In genomic region chr4:70903282-70903603, GRCh38 we compare ENCODE assay signal across 1 cellular context.
TF ChIP-seq lines count a peak whose summit lies in the region.

No MANE protein-coding gene starts in this region.

TF ChIP-seq in K562, 482 proteins besides CTCF, POLR2A, EP300 and RAD21 (continued from another document and continues in another):
- TF ChIP-seq RREB1 (CRISPR knock-in tag; IDR thresholded peaks at IDR 0.05), result peak; percentile 42; the same call in 1 of the 2 replicates
- TF ChIP-seq ZNF583 (CRISPR knock-in tag; IDR thresholded peaks at IDR 0.05), result peak; percentile 85
- peak in 1 of 2 experiments; percentile 96; a peak in 2 of 3 replicates for TF ChIP-seq CBX3 (IDR thresholded peaks at IDR 0.05; ENCODE audit: borderline replicate concordance in 1 of 2, low read length in 2 of 2)
- TF ChIP-seq ZNF609 (CRISPR knock-in tag; IDR thresholded peaks at IDR 0.05; ENCODE audit: borderline replicate concordance), result no peak
- TF ChIP-seq ZNF740 (CRISPR knock-in tag; IDR thresholded peaks at IDR 0.05), result peak; percentile 97
- peak in 1 of 2 experiments; percentile 88; a peak in 2 of 4 replicates for TF ChIP-seq ZNF740 (tag; IDR thresholded peaks at IDR 0.05)
- no peak for TF ChIP-seq ZFP36 (IDR thresholded peaks at IDR 0.05; ENCODE audit: low read depth, low read length, partially characterized antibody)
- no peak for TF ChIP-seq POLR2G (IDR thresholded peaks at IDR 0.05; ENCODE audit: low read depth, low read length)
- TF ChIP-seq TCF3 (CRISPR knock-in tag; IDR thresholded peaks at IDR 0.05), result peak; percentile 99
- no peak for TF ChIP-seq WHSC1 (IDR thresholded peaks at IDR 0.05; ENCODE audit: low read length)
- peak; percentile 100 for TF ChIP-seq KLF16 (IDR thresholded peaks at IDR 0.05)
- TF ChIP-seq KAT2B (IDR thresholded peaks at IDR 0.05; ENCODE audit: low read depth, low read length), result no peak
- TF ChIP-seq GATA2 (CRISPR knock-in tag; IDR thresholded peaks at IDR 0.05), result peak; percentile 99
- peak; percentile 98 for TF ChIP-seq NCOA1 (IDR thresholded peaks at IDR 0.05; ENCODE audit: low read depth)
- TF ChIP-seq LEF1 (IDR thresholded peaks at IDR 0.05), result peak; percentile 100
- no peak for TF ChIP-seq THAP12 (CRISPR knock-in tag; IDR thresholded peaks at IDR 0.05)
- peak; percentile 89 for TF ChIP-seq FOXJ2 (tag; IDR thresholded peaks at IDR 0.05)
- no peak for TF ChIP-seq KDM2B (CRISPR knock-in tag; IDR thresholded peaks at IDR 0.05)
- no peak for TF ChIP-seq TGIF2 (CRISPR knock-in tag; IDR thresholded peaks at IDR 0.05)
- TF ChIP-seq NR3C1 (CRISPR knock-in tag; IDR thresholded peaks at IDR 0.05), result no peak
- no peak for TF ChIP-seq GTF2B (IDR thresholded peaks at IDR 0.05; ENCODE audit: extremely low read depth, insufficient read length)
- peak; percentile 98 for TF ChIP-seq MEIS2 (IDR thresholded peaks at IDR 0.05; ENCODE audit: partially characterized antibody)
- TF ChIP-seq ZNF184 (CRISPR knock-in tag; IDR thresholded peaks at IDR 0.05), result no peak
- no peak for TF ChIP-seq HSF4 (CRISPR knock-in tag; IDR thresholded peaks at IDR 0.05; ENCODE audit: borderline replicate concordance)
- no peak for TF ChIP-seq USF2 (CRISPR knock-in tag; IDR thresholded peaks at IDR 0.05)
- no peak for TF ChIP-seq ELK1 (CRISPR knock-in tag; IDR thresholded peaks at IDR 0.05)
- no peak for TF ChIP-seq U2AF1 (optimal IDR thresholded peaks at IDR 0.05; ENCODE audit: low read depth, low read length)
- no peak for TF ChIP-seq ZSCAN29 (IDR thresholded peaks at IDR 0.05)
- no peak for TF ChIP-seq BRCA1 (IDR thresholded peaks at IDR 0.05)
- TF ChIP-seq BRCA1 (CRISPR knock-in tag; IDR thresholded peaks at IDR 0.05), result no peak
- peak; percentile 66; the same call in 1 of the 2 replicates for TF ChIP-seq BACH1 (tag; IDR thresholded peaks at IDR 0.05)
- TF ChIP-seq ZKSCAN3 (CRISPR knock-in tag; IDR thresholded peaks at IDR 0.05), result no peak
- TF ChIP-seq TBP (optimal IDR thresholded peaks at IDR 0.05; ENCODE audit: low read depth, low read length), result no peak
- TF ChIP-seq MAX (CRISPR knock-in tag; IDR thresholded peaks at IDR 0.05), result no peak
